Comparison of ENCODE assay signal across 8 cellular contexts in genomic region chr16:59192551-59193199, GRCh38.
DNase-seq lines count a peak whose midpoint lies in the region; ATAC-seq and TF ChIP-seq lines count a peak whose summit lies in the region.

No MANE protein-coding gene starts in this region.

- DNase-seq in GM10248 (ENCODE audit: extremely low spot score), result peak; percentile 8
- peak; percentile 43 to 65 for DNase-seq in SJSA1 (ENCODE audit: low read depth in 1 of 2, low spot score in 2 of 2)
- DNase-seq in kidney epithelial cell (ENCODE audit: low read depth), result no peak
- DNase-seq in occipital lobe (lab: John Stamatoyannopoulos, UW), result no peak
- no peak for DNase-seq in CD8-positive, alpha-beta memory T cell
- no peak for DNase-seq in KG1 (lab: John Stamatoyannopoulos, UW)

- H3K36me3 ChIP-seq in SJSA1 (no peaks in the 10 kb centered on the region), kidney epithelial cell (ENCODE audit: control insufficient read depth, insufficient read depth, low read length) (no peaks in the 10 kb centered on the region)
- no peaks in the 10 kb centered on the region for H3K36me3 ChIP-seq in CD8-positive, alpha-beta memory T cell (ENCODE audit: insufficient read depth, low read length)

- H3K27me3 ChIP-seq in SJSA1 (replicated peaks) (no peaks in the 10 kb centered on the region), kidney epithelial cell (ENCODE audit: control insufficient read depth, insufficient read depth, low read length) (no peaks in the 10 kb centered on the region)
- no peaks in the 10 kb centered on the region for H3K27me3 ChIP-seq in CD8-positive, alpha-beta memory T cell (ENCODE audit: insufficient read depth, low read length, poor library complexity, severe bottlenecking)

- CTCF ChIA-PET in GM10248 (lab: Yijun Ruan, JAX), result interaction anchor here (0.9 kb wide), 1 partner anchor 26 kb away, joined by 3 read pairs; no protein-coding TSS in a partner anchor
- CTCF ChIA-PET in CD8-positive, alpha-beta memory T cell (lab: Charles Lee), result no interaction called here

- no peaks in the 10 kb centered on the region for H3K27me3 Mint-ChIP-seq in CD8-positive, alpha-beta memory T cell

- no peaks in the 10 kb centered on the region for H3K36me3 Mint-ChIP-seq in CD8-positive, alpha-beta memory T cell

- H3K4me3 Mint-ChIP-seq in CD8-positive, alpha-beta memory T cell, result no peak overlapping the region

- no peaks in the 10 kb centered on the region for H3K4me1 Mint-ChIP-seq in CD8-positive, alpha-beta memory T cell

- TF ChIP-seq CTCF in GM10248 (IDR thresholded peaks at IDR 0.05; ENCODE audit: control extremely low read depth, extremely low read depth, low read depth, missing control alignments) (peak; percentile 39), kidney epithelial cell (IDR thresholded peaks at IDR 0.05; ENCODE audit: insufficient read depth, low read length, poor library complexity, severe bottlenecking) (peak; percentile 65)

- H3K27ac ChIP-seq in SJSA1, result no peak overlapping the region
- no peak overlapping the region for H3K27ac ChIP-seq in CD8-positive, alpha-beta memory T cell (ENCODE audit: low read depth, low read length)

- POLR2A ChIA-PET in GM10248 (lab: Yijun Ruan, JAX), result no interaction called here
- POLR2A ChIA-PET in CD8-positive, alpha-beta memory T cell (lab: Charles Lee), result no interaction called here

- no peaks in the 10 kb centered on the region for H3K9me3 ChIP-seq in SJSA1 (replicated peaks)
- H3K9me3 ChIP-seq in CD8-positive, alpha-beta memory T cell (ENCODE audit: low read length), result no peaks in the 10 kb centered on the region

- no peaks in the 10 kb centered on the region for H3K4me1 ChIP-seq in SJSA1 (replicated peaks)
- H3K4me1 ChIP-seq in CD8-positive, alpha-beta memory T cell (ENCODE audit: insufficient read depth, low read length), result no peaks in the 10 kb centered on the region

- H3K4me3 ChIP-seq in SJSA1, result no peak overlapping the region
- H3K4me3 ChIP-seq in kidney epithelial cell (ENCODE audit: low read depth, low read length), result no peak overlapping the region
- H3K4me3 ChIP-seq in CD8-positive, alpha-beta memory T cell (ENCODE audit: low read length), result no peak overlapping the region

- peak; percentile 48 for ATAC-seq in HG02678 (IDR thresholded peaks at IDR 0.05; ENCODE audit: unreplicated experiment)
- no peak for ATAC-seq in HG03135 (IDR thresholded peaks at IDR 0.05; ENCODE audit: unreplicated experiment)

- peaks cover 0 to 12% (median 5%) of the 10 kb centered on the region in 5 donors for H3K9me3 Mint-ChIP-seq in CD8-positive, alpha-beta memory T cell

- H3K27ac Mint-ChIP-seq in CD8-positive, alpha-beta memory T cell, result no peak overlapping the region

Comparison
In these comparisons a context has a peak if more than half of its experiments do, and no peak if none do; other contexts are left out.
1. DNase-seq: peak in GM10248 (single experiment) and SJSA1 (2 of 2); none in kidney epithelial cell (single experiment), occipital lobe (single experiment), CD8-positive, alpha-beta memory T cell (0 of 5) and KG1 (single experiment).